ENCODE assay signal across 9 cellular contexts in genomic region chr10:26574783-26575182, GRCh38.
DNase-seq lines count a peak whose midpoint lies in the region; ATAC-seq, FAIRE-seq and TF ChIP-seq lines count a peak whose summit lies in the region.
"Had no signal": no experiment of that assay in that cellular context is flagged by ENCODE, and none has a peak within 500 bp of the region (broad histone marks: within the 10 kb centered on the region; RNA-seq: fewer than 3 reads in every experiment).

No MANE protein-coding gene starts in this region.

- H3K4me3 ChIP-seq in MM.1S (ENCODE audit: low read length) (no peak overlapping the region), pancreas (no peak overlapping the region), colonic mucosa (no peak overlapping the region)

- no peaks in the 10 kb centered on the region for H3K36me3 ChIP-seq in MM.1S (replicated peaks; ENCODE audit: insufficient read depth, low read length)
- no peaks in the 10 kb centered on the region for H3K36me3 ChIP-seq in pancreas
- no peaks in the 10 kb centered on the region for H3K36me3 ChIP-seq in colonic mucosa

- no peaks in the 10 kb centered on the region for H4K20me1 ChIP-seq in MM.1S (ENCODE audit: insufficient read depth, low read length)

- no peak overlapping the region for H2AFZ ChIP-seq in MM.1S (ENCODE audit: low read length)

- H3K9ac ChIP-seq in MM.1S (ENCODE audit: low read length) (no peak overlapping the region), colonic mucosa (ENCODE audit: low read depth in 2 of 2, low read length in 2 of 2) (no peak overlapping the region)

- ATAC-seq in GM18873 (IDR thresholded peaks at IDR 0.05; ENCODE audit: low FRiP score, unreplicated experiment): peak; percentile 89
- peak; percentile 72 for ATAC-seq in HG02642 (IDR thresholded peaks at IDR 0.05; ENCODE audit: poor library complexity, unreplicated experiment)
- no peak for ATAC-seq in pancreas

- 71 to 73% methylated on average over 4 of the region's 4 CpGs for WGBS in pancreas, 2 donors

- TF ChIP-seq CTCF in MM.1S (IDR thresholded peaks at IDR 0.05; ENCODE audit: low read length): no peak
- TF ChIP-seq CTCF in pancreas (IDR thresholded peaks at IDR 0.05): no peak
- no peak for TF ChIP-seq CTCF in colonic mucosa (IDR thresholded peaks at IDR 0.05)

- peak; percentile 61 for FAIRE-seq in pancreas (lab: Jason Lieb, UNC)

- no peaks in the 10 kb centered on the region for H3K27me3 ChIP-seq in MM.1S (replicated peaks; ENCODE audit: insufficient read depth, low read length)
- H3K27me3 ChIP-seq in pancreas: no peaks in the 10 kb centered on the region
- no peaks in the 10 kb centered on the region for H3K27me3 ChIP-seq in colonic mucosa

- no peak overlapping the region for H3K27ac ChIP-seq in MM.1S (ENCODE audit: low read length)
- H3K27ac ChIP-seq in pancreas: no peak overlapping the region
- H3K27ac ChIP-seq in colonic mucosa: no peak overlapping the region

- no peaks in the 10 kb centered on the region for H3K79me2 ChIP-seq in MM.1S (ENCODE audit: low read length)

- intact Hi-C loops in pancreas (cut with DNase I) (no loop called here), colonic mucosa (cut with DNase I) (no loop called here)

- H3K4me1 ChIP-seq in MM.1S (ENCODE audit: low read length) (no peaks in the 10 kb centered on the region), pancreas (no peaks in the 10 kb centered on the region), colonic mucosa (no peaks in the 10 kb centered on the region)

- H3F3A ChIP-seq in MM.1S (ENCODE audit: insufficient read depth, low read length): no peaks in the 10 kb centered on the region

- H3K9me2 ChIP-seq in MM.1S (replicated peaks; ENCODE audit: insufficient read depth, low read length): no peaks in the 10 kb centered on the region

- DNase-seq in MM.1S: peak; percentile 25
- DNase-seq in pancreas: no peak
- DNase-seq in colonic mucosa: no peak
- no peak for DNase-seq in stimulated activated naive CD4-positive, alpha-beta T cell treated with Interleukin-2 at 50 U/mL for 16 hours (lab: John Stamatoyannopoulos, UW)
- DNase-seq in hypothalamus (lab: John Stamatoyannopoulos, UW): no peak
- DNase-seq: GF-D8, posterior cingulate gyrus had no signal

- no peak overlapping the region for H3K4me2 ChIP-seq in MM.1S (ENCODE audit: low read depth, low read length)

- no peaks in the 10 kb centered on the region for H3K9me3 ChIP-seq in MM.1S (replicated peaks; ENCODE audit: insufficient read depth, low read length)
- H3K9me3 ChIP-seq in pancreas: no peaks in the 10 kb centered on the region
- no peaks in the 10 kb centered on the region for H3K9me3 ChIP-seq in colonic mucosa

Comparison
In these comparisons a context has a peak if more than half of its experiments do, and no peak if none do; other contexts are left out.
1. ATAC-seq: peak in GM18873 (single experiment) and HG02642 (single experiment); none in pancreas (0 of 4).